21 cellular contexts compared by ENCODE assay signal in the genomic region with DNA sequence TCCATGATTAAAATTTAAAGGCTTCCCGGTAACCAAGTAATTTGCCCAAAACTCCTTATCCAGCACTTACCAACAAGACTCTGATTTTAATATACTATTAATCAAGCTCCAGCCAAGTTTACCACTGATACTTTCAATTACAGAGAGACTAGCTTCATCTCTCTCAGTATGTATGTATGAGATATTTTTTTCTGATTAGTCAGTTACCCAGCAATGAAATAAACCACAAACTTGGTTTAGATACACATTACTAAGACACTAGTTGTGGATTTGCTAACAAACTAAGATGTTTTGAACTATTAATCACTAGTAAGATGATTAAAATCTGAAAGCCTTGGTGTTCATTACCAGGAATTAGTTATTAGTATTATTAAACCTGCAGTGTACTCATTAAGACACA.
A peak's percentile ranks its signal among the peaks of the same experiment; 100 is the strongest.
DNase-seq lines count a peak whose midpoint lies in the region; ATAC-seq, FAIRE-seq and TF ChIP-seq lines count a peak whose summit lies in the region.
"Had no signal": no experiment of that assay in that cellular context is flagged by ENCODE, and none has a peak within 500 bp of the region (broad histone marks: within the 10 kb centered on the region; RNA-seq: fewer than 3 reads in every experiment).

No MANE protein-coding gene starts in this region.

- ATAC-seq in GM18858 (IDR thresholded peaks at IDR 0.05; ENCODE audit: unreplicated experiment) = no peak
- ATAC-seq: activated CD4-positive, CD25-positive, alpha-beta regulatory T cell treated with anti-CD3 and anti-CD28 coated beads, Interleukin-2, amount 50 U/mL, for 24 hours; Panc1; sciatic nerve had no signal

- H3K4me3 Mint-ChIP-seq in astrocyte (ENCODE audit: unreplicated experiment) = no peak overlapping the region

- no peaks in the 10 kb centered on the region for H4K20me1 ChIP-seq in astrocyte (ENCODE audit: insufficient read depth, low read length)

- peak overlapping the region; percentile 51 for H3K4me2 ChIP-seq in astrocyte (ENCODE audit: low read length)

- H3K79me2 ChIP-seq in astrocyte (ENCODE audit: insufficient read depth, low read length) = no peaks in the 10 kb centered on the region

- H3K27ac ChIP-seq in astrocyte (ENCODE audit: low read depth, low read length) (no peak overlapping the region), iPS-18a (ENCODE audit: low read length) (no peak overlapping the region)
- H3K27ac ChIP-seq: tibial nerve had no signal

- no peaks in the 10 kb centered on the region for H3K27me3 Mint-ChIP-seq in astrocyte (ENCODE audit: low read depth, unreplicated experiment)

- POLR2A ChIA-PET in AG04449 (lab: Yijun Ruan, JAX) = interaction anchor here (0.7 kb wide), 1 partner anchor 8 kb away, joined by 3 read pairs; no protein-coding TSS in a partner anchor

- H3K4me3 ChIP-seq in AG04449 (ENCODE audit: low read depth, low read length) (no peak overlapping the region), astrocyte (ENCODE audit: insufficient read depth, low read depth, low read length) (no peak overlapping the region), iPS-18a (ENCODE audit: low read length) (no peak overlapping the region)
- H3K4me3 ChIP-seq: tibial nerve had no signal

- H3K4me1 Mint-ChIP-seq in astrocyte (ENCODE audit: low read depth, unreplicated experiment) = peaks cover 4% of the 10 kb centered on the region

- H3K27ac Mint-ChIP-seq in astrocyte (ENCODE audit: unreplicated experiment) = no peak overlapping the region

- H3K4me1 ChIP-seq in astrocyte (ENCODE audit: insufficient read depth, low read length) (no peaks in the 10 kb centered on the region), iPS-18a (ENCODE audit: control insufficient read depth, low read depth, low read length) (peaks cover 13% of the 10 kb centered on the region)
- H3K4me1 ChIP-seq: tibial nerve had no signal

- H3K9me3 Mint-ChIP-seq in astrocyte (ENCODE audit: unreplicated experiment) = no peaks in the 10 kb centered on the region

- TF ChIP-seq CTCF in AG04449 (IDR thresholded peaks at IDR 0.05; ENCODE audit: insufficient read depth, low read length, missing control alignments) (no peak), astrocyte (IDR thresholded peaks at IDR 0.05; ENCODE audit: insufficient read depth, low read depth, low read length) (no peak)

- FAIRE-seq in astrocyte (lab: Jason Lieb, UNC) = no peak

- CTCF ChIA-PET in AG04449 (lab: Yijun Ruan, JAX) = no interaction called here

- H3K9me3 ChIP-seq in astrocyte (ENCODE audit: insufficient read depth, low read depth, low read length) = no peaks in the 10 kb centered on the region
- no peaks in the 10 kb centered on the region for H3K9me3 ChIP-seq in iPS-18a (ENCODE audit: control insufficient read depth, low read depth, low read length)
- H3K9me3 ChIP-seq: tibial nerve had no signal

- H3K36me3 ChIP-seq in astrocyte (ENCODE audit: insufficient read depth, low read length) (no peaks in the 10 kb centered on the region), iPS-18a (ENCODE audit: control insufficient read depth, low read depth, low read length) (no peaks in the 10 kb centered on the region)
- H3K36me3 ChIP-seq: tibial nerve had no signal

- DNase-seq in AG04449 (ENCODE audit: low read depth, low spot score) (peak; percentile 38), HS-27A (ENCODE audit: low read depth) (peak; percentile 9), astrocyte (ENCODE audit: low read depth) (peak; percentile 79), GF-D8 (lab: John Stamatoyannopoulos, UW) (no peak), AG08396 (ENCODE audit: low spot score) (no peak), COR-L47 (lab: John Stamatoyannopoulos, UW) (no peak)
- DNase-seq: activated naive CD4-positive, alpha-beta T cell treated with Interleukin-2 at 50 U/mL for 16 hours; caudate nucleus; DMS 273 treated with DMSO at 0.1 percent for 48 hours; effector CD8-positive, alpha-beta T cell; H7; KG1; NCI-H345; nucleus accumbens; stimulated activated CD4-positive, alpha-beta T cell treated with anti-CD3 and anti-CD28 coated beads, Interleukin-4, amount 100 ng/mL, for 24 hours had no signal

- no peaks in the 10 kb centered on the region for H3K27me3 ChIP-seq in astrocyte (ENCODE audit: insufficient read depth, low read length)
- no peaks in the 10 kb centered on the region for H3K27me3 ChIP-seq in iPS-18a (ENCODE audit: control insufficient read depth, insufficient read depth, low read length)
- H3K27me3 ChIP-seq: tibial nerve had no signal

- no peak overlapping the region for H2AFZ ChIP-seq in astrocyte (ENCODE audit: low read depth, low read length)

- H3K36me3 Mint-ChIP-seq in astrocyte (ENCODE audit: low read depth, unreplicated experiment) = no peaks in the 10 kb centered on the region

- H3K9ac ChIP-seq in astrocyte (ENCODE audit: low read length) (no peak overlapping the region), iPS-18a (ENCODE audit: low read length) (peak overlapping the region; percentile 16)

Comparison
In these comparisons a context has a peak if more than half of its experiments do, and no peak if none do; other contexts are left out.
1. DNase-seq: peak in AG04449 (single experiment), HS-27A (single experiment) and astrocyte (single experiment); none in GF-D8 (single experiment), AG08396 (single experiment) and COR-L47 (single experiment).